Comparison of ENCODE assay signal across 16 cellular contexts in the genomic region with DNA sequence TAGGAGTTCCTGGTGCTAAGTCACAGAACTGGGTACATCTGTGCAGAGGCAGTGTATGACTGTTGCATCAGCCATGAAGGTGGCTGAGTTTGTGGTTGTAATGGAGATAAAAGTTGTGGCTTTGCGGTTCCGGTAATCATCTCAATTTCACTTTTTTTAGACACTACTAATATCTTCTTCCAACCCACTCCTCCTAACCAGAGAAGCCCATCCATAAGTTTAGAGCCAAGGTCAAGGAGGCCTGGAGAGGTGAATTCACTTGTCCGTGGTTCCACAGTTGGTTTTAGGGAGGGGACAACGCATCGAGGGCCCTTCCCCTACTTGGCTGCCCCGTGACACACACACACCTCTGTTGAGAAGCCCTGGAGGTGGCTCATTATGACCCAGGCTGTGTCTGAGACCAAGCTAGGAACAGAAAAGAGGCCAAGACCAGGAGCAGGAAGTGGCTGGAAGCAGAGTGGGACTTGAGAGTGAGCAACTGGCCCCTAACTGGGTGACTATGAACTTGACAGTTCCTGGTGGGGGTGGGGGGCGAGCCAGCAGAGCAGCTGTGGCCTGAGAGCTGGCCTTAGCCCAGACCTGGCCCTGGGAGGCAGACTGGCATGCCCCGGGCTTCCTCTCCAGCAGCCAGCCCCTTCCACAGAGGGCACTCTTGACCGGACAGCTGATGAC.
DNase-seq lines count a peak whose midpoint lies in the region; ATAC-seq and TF ChIP-seq lines count a peak whose summit lies in the region.
"Had no signal": no experiment of that assay in that cellular context is flagged by ENCODE, and none has a peak within 500 bp of the region (broad histone marks: within the 10 kb centered on the region; RNA-seq: fewer than 3 reads in every experiment).

No MANE protein-coding gene starts in this region.

- H3K27ac ChIP-seq in RWPE1: peak overlapping the region; percentile 67
- H3K27ac ChIP-seq in sigmoid colon: no peak overlapping the region
- H3K27ac ChIP-seq in mammary epithelial cell (ENCODE audit: insufficient read depth, low read depth, low read length): no peak overlapping the region
- H3K27ac ChIP-seq in PC-9: no peak overlapping the region

- no peaks in the 10 kb centered on the region for H3K9me2 ChIP-seq in PC-9 (ENCODE audit: insufficient read depth)
- H3K9me2 ChIP-seq: SK-N-SH had no signal

- H4K20me1 ChIP-seq in mammary epithelial cell (ENCODE audit: insufficient read depth, low read length) (no peaks in the 10 kb centered on the region), PC-9 (ENCODE audit: insufficient read depth) (no peaks in the 10 kb centered on the region)

- no peaks in the 10 kb centered on the region for H3F3A ChIP-seq in PC-9 (ENCODE audit: insufficient read depth, low read depth)

- H3K27me3 ChIP-seq in sigmoid colon: no peaks in the 10 kb centered on the region
- no peaks in the 10 kb centered on the region for H3K27me3 ChIP-seq in mammary epithelial cell (ENCODE audit: insufficient read depth, low read length)
- H3K27me3 ChIP-seq in PC-9 (ENCODE audit: insufficient read depth, low read depth): no peaks in the 10 kb centered on the region

- in situ Hi-C loops in mammary epithelial cell (cut with MboI; ENCODE audit: low sequenced_read_pairs in 2 of 2): no loop called here

- peaks cover 0 to 4% (median 0%) of the 10 kb centered on the region in 4 donors for H3K4me1 ChIP-seq in sigmoid colon
- H3K4me1 ChIP-seq in mammary epithelial cell (ENCODE audit: insufficient read depth, low read length): peaks cover 33% of the 10 kb centered on the region
- no peaks in the 10 kb centered on the region for H3K4me1 ChIP-seq in PC-9 (replicated peaks; ENCODE audit: insufficient read depth)
- H3K4me1 ChIP-seq: Caco-2 had no signal

- H2AFZ ChIP-seq in mammary epithelial cell (ENCODE audit: low read depth, low read length) (no peak overlapping the region), PC-9 (no peak overlapping the region)

- ATAC-seq in HG03280 (IDR thresholded peaks at IDR 0.05; ENCODE audit: unreplicated experiment) (peak; percentile 46), HG03045 (IDR thresholded peaks at IDR 0.05; ENCODE audit: unreplicated experiment) (no peak)
- ATAC-seq: effector memory CD8-positive, alpha-beta T cell had no signal

- dilution Hi-C loops in mammary epithelial cell (cut with HindIII; ENCODE audit: low sequenced_read_pairs): no loop called here

- TF ChIP-seq POLR2A in sigmoid colon (IDR thresholded peaks at IDR 0.05): no peak

- no peak for TF ChIP-seq EP300 in sigmoid colon (IDR thresholded peaks at IDR 0.05)

- no peak overlapping the region for H3K9ac ChIP-seq in mammary epithelial cell (ENCODE audit: insufficient read depth, low read length)
- H3K9ac ChIP-seq: SK-N-SH had no signal

- H3K4me2 ChIP-seq in mammary epithelial cell (ENCODE audit: insufficient read depth, low read depth, low read length) (no peak overlapping the region), PC-9 (no peak overlapping the region)
- H3K4me2 ChIP-seq: SK-N-SH had no signal

- no peak overlapping the region for H3K4me3 ChIP-seq in sigmoid colon
- no peak overlapping the region for H3K4me3 ChIP-seq in mammary epithelial cell (replicated peaks in 1 of 3; ENCODE audit: insufficient read depth in 1 of 3, low read depth in 2 of 3, low read length in 3 of 3)
- H3K4me3 ChIP-seq in PC-9: no peak overlapping the region

- POLR2A ChIA-PET in RWPE1 (lab: Yijun Ruan, JAX; ENCODE audit: low non-redundant PET): no interaction called here
- POLR2A ChIA-PET in PC-9 (lab: Charles Lee; ENCODE audit: unreplicated experiment): no interaction called here

- DNase-seq in CMK (ENCODE audit: low read depth): peak; percentile 25
- DNase-seq in RWPE1 (ENCODE audit: low spot score): no peak
- DNase-seq in glomerular visceral epithelial cell (ENCODE audit: extremely low spot score): peak; percentile 45
- DNase-seq in sigmoid colon: no peak
- no peak for DNase-seq in mammary epithelial cell
- no peak for DNase-seq in PC-9
- DNase-seq: activated CD4-positive, CD25-positive, alpha-beta regulatory T cell; anterior cingulate cortex; Caco-2; effector memory CD8-positive, alpha-beta T cell; HFFc6; SK-N-SH; stimulated activated CD4-positive, alpha-beta T cell treated with anti-CD3 and anti-CD28 coated beads, Interleukin-12 subunit alpha, Interleukin-12 subunit beta, amount 100 ng/mL, for 4 hours; stimulated activated naive CD4-positive, alpha-beta T cell treated with Interleukin-2 at 50 U/mL for 16 hours had no signal

- H3K79me2 ChIP-seq in mammary epithelial cell (ENCODE audit: insufficient read depth, low read length) (no peaks in the 10 kb centered on the region), PC-9 (ENCODE audit: low read depth) (no peaks in the 10 kb centered on the region)

- TF ChIP-seq CTCF in RWPE1 (conservative IDR thresholded peaks at IDR 0.05; ENCODE audit: low read depth) (no peak), sigmoid colon (IDR thresholded peaks at IDR 0.05) (no peak), mammary epithelial cell (conservative IDR thresholded peaks at IDR 0.05 in 1 of 2, IDR thresholded peaks at IDR 0.05 in 1 of 2; ENCODE audit: extremely low read depth in 1 of 2, insufficient read depth in 1 of 2, low read depth in 1 of 2, low read length in 2 of 2) (no peak), PC-9 (conservative IDR thresholded peaks at IDR 0.05) (no peak)

- H3K9me3 ChIP-seq in sigmoid colon (no peaks in the 10 kb centered on the region), mammary epithelial cell (replicated peaks; ENCODE audit: insufficient read depth, low read length) (no peaks in the 10 kb centered on the region), PC-9 (ENCODE audit: insufficient read depth, low read depth) (no peaks in the 10 kb centered on the region)
- H3K9me3 ChIP-seq: SK-N-SH had no signal

- no peaks in the 10 kb centered on the region for H3K36me3 ChIP-seq in sigmoid colon
- no peaks in the 10 kb centered on the region for H3K36me3 ChIP-seq in mammary epithelial cell (ENCODE audit: insufficient read depth, low read length)
- no peaks in the 10 kb centered on the region for H3K36me3 ChIP-seq in PC-9 (ENCODE audit: low read depth)

- WGBS in sigmoid colon, 2 donors: 81 to 88% methylated on average over 9 of the region's 9 CpGs
- WGBS in mammary epithelial cell (ENCODE audit: low coverage, missing lambda C conversion rate): 93% methylated on average over 8 of the region's 9 CpGs

- intact Hi-C loops in sigmoid colon (cut with DNase I): no loop called here
- intact Hi-C loops in mammary epithelial cell (cut with micrococcal nuclease): no loop called here
- intact Hi-C loops in PC-9 (cut with micrococcal nuclease; ENCODE audit: unreplicated experiment): no loop called here

- CTCF ChIA-PET in RWPE1 (lab: Yijun Ruan, JAX): interaction anchor here (0.8 kb wide), 1 partner anchor 207 kb away, joined by 3 read pairs; no protein-coding TSS in a partner anchor
- CTCF ChIA-PET in mammary epithelial cell (lab: Charles Lee; ENCODE audit: low non-redundant PET): no interaction called here
- CTCF ChIA-PET in PC-9 (lab: Charles Lee): no interaction called here

- BruUV-seq in mammary epithelial cell (replicated peaks; lab: Mats Ljungman, UMichigan): no TSS peak
- BruUV-seq in PC-9 (replicated peaks; lab: Mats Ljungman, UMichigan): no TSS peak

Comparison
In these comparisons a context has a peak if more than half of its experiments do, and no peak if none do; other contexts are left out.
1. DNase-seq: peak in CMK (single experiment) and glomerular visceral epithelial cell (single experiment); none in RWPE1 (single experiment), sigmoid colon (single experiment), mammary epithelial cell (single experiment) and PC-9 (0 of 2).